ENCODE assay signal across 15 cellular contexts in the genomic region with DNA sequence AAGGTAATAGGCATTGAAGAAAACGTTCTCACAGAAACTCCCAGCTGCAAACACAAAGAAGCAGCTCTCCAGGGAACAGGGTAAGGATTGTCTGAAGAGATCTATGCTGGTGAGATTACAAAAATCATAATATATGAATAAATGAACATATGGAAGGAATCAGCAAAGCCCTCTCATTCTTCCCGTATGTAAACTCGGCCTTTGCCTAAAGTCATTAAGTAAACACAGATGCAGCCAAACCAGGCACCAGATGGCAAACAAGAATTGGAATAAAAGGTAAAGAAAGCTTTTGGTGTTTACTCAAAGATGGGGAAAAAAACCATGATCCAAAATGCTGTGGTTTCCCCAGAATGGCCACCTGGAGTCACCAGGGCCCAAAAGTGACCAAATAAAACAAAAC.
DNase-seq lines count a peak whose midpoint lies in the region; ATAC-seq and TF ChIP-seq lines count a peak whose summit lies in the region.
"Had no signal": no experiment of that assay in that cellular context is flagged by ENCODE, and none has a peak within 500 bp of the region (broad histone marks: within the 10 kb centered on the region; RNA-seq: fewer than 3 reads in every experiment).

No MANE protein-coding gene starts in this region.

- DNase-seq in DMS 273 (lab: John Stamatoyannopoulos, UW; ENCODE audit: unreplicated experiment) (peak; percentile 79), NCI-H1092 treated with DMSO at 0.1 percent for 48 hours (lab: John Stamatoyannopoulos, UW) (peak; percentile 39), adipocyte (ENCODE audit: low read depth) (peak; percentile 74), right lobe of liver (no peak), T-cell (no peak), left ventricle myocardium inferior (no peak), mesenteric fat pad (ENCODE audit: low spot score) (no peak)
- no peak for DNase-seq in activated CD4-positive, alpha-beta T cell treated with anti-CD3 and anti-CD28 coated beads, Interleukin-2, amount 10 ng/mL, durations not matched to agents 7 days and 5 days
- DNase-seq: naive thymus-derived CD8-positive, alpha-beta T cell; NCI-H2227 treated with DMSO at 0.1 percent for 48 hours; substantia nigra had no signal

- no peak for TF ChIP-seq POLR2A in right lobe of liver (IDR thresholded peaks at IDR 0.05)

- no peaks in the 10 kb centered on the region for H3K4me1 Mint-ChIP-seq in T-cell
- H3K4me1 Mint-ChIP-seq in activated CD4-positive, alpha-beta T cell treated with anti-CD3 and anti-CD28 coated beads, Interleukin-2, amount 10 ng/mL, durations not matched to agents 7 days and 5 days = peaks cover 3% of the 10 kb centered on the region

- H3K9ac ChIP-seq in adipocyte (ENCODE audit: low read length) = no peak overlapping the region
- H3K9ac ChIP-seq: KMS-11 had no signal

- H3K27me3 Mint-ChIP-seq in T-cell = no peaks in the 10 kb centered on the region
- H3K27me3 Mint-ChIP-seq in activated CD4-positive, alpha-beta T cell treated with anti-CD3 and anti-CD28 coated beads, Interleukin-2, amount 10 ng/mL, durations not matched to agents 7 days and 5 days = no peaks in the 10 kb centered on the region
- H3K27me3 Mint-ChIP-seq: activated naive CD8-positive, alpha-beta T cell; dendritic cell treated with granulocyte-macrophage colony-stimulating factor and Interleukin-4, amounts not matched to agents 40 ng/mL and 50 ng/mL, for 4 days; naive thymus-derived CD8-positive, alpha-beta T cell had no signal

- CTCF ChIA-PET in T-cell (lab: Charles Lee) = no interaction called here
- CTCF ChIA-PET in activated CD4-positive, alpha-beta T cell treated with anti-CD3 and anti-CD28 coated beads, Interleukin-2, amount 10 ng/mL, durations not matched to agents 7 days and 5 days (lab: Charles Lee) = no interaction called here

- H3K36me3 ChIP-seq in adipocyte (ENCODE audit: control insufficient read depth, insufficient read depth, low read length, severe bottlenecking) (no peaks in the 10 kb centered on the region), right lobe of liver (no peaks in the 10 kb centered on the region), left ventricle myocardium inferior (no peaks in the 10 kb centered on the region)
- H3K36me3 ChIP-seq: gastroesophageal sphincter had no signal

- intact Hi-C loops in right lobe of liver (cut with DNase I) = no loop called here
- intact Hi-C loops in left ventricle myocardium inferior (cut with micrococcal nuclease) = no loop called here

- no peaks in the 10 kb centered on the region for H3K27me3 ChIP-seq in adipocyte (replicated peaks; ENCODE audit: control insufficient read depth, insufficient read depth, low read length)
- no peaks in the 10 kb centered on the region for H3K27me3 ChIP-seq in right lobe of liver
- H3K27me3 ChIP-seq in left ventricle myocardium inferior (ENCODE audit: low read depth) = no peaks in the 10 kb centered on the region
- H3K27me3 ChIP-seq: gastroesophageal sphincter had no signal

- peaks cover 7 to 8% (median 8%) of the 10 kb centered on the region in 3 donors for H3K9me3 Mint-ChIP-seq in T-cell
- peaks cover 20% of the 10 kb centered on the region for H3K9me3 Mint-ChIP-seq in activated CD4-positive, alpha-beta T cell treated with anti-CD3 and anti-CD28 coated beads, Interleukin-2, amount 10 ng/mL, durations not matched to agents 7 days and 5 days

- H3K36me3 Mint-ChIP-seq in T-cell = peaks cover 23% of the 10 kb centered on the region
- peaks cover 2% of the 10 kb centered on the region for H3K36me3 Mint-ChIP-seq in activated CD4-positive, alpha-beta T cell treated with anti-CD3 and anti-CD28 coated beads, Interleukin-2, amount 10 ng/mL, durations not matched to agents 7 days and 5 days (ENCODE audit: low read depth)

- H3K4me1 ChIP-seq in adipocyte (ENCODE audit: control insufficient read depth, insufficient read depth, low read length) (peaks cover 30% of the 10 kb centered on the region), right lobe of liver (peaks cover 0 to 26% (median 13%) of the 10 kb centered on the region in 4 donors), left ventricle myocardium inferior (peaks cover 25% of the 10 kb centered on the region)

- H3K4me3 ChIP-seq in adipocyte (ENCODE audit: low read length) (no peak overlapping the region), right lobe of liver (no peak overlapping the region), left ventricle myocardium inferior (no peak overlapping the region)
- H3K4me3 ChIP-seq: gastroesophageal sphincter had no signal

- peaks cover 3% of the 10 kb centered on the region for H3K9me3 ChIP-seq in adipocyte (ENCODE audit: control insufficient read depth, low read length)
- no peaks in the 10 kb centered on the region for H3K9me3 ChIP-seq in right lobe of liver
- H3K9me3 ChIP-seq in left ventricle myocardium inferior (replicated peaks) = peaks cover 6% of the 10 kb centered on the region
- H3K9me3 ChIP-seq: gastroesophageal sphincter had no signal

- no peak overlapping the region for H3K4me3 Mint-ChIP-seq in T-cell
- no peak overlapping the region for H3K4me3 Mint-ChIP-seq in activated CD4-positive, alpha-beta T cell treated with anti-CD3 and anti-CD28 coated beads, Interleukin-2, amount 10 ng/mL, durations not matched to agents 7 days and 5 days
- H3K4me3 Mint-ChIP-seq: activated naive CD8-positive, alpha-beta T cell; dendritic cell treated with granulocyte-macrophage colony-stimulating factor and Interleukin-4, amounts not matched to agents 40 ng/mL and 50 ng/mL, for 4 days; naive thymus-derived CD8-positive, alpha-beta T cell had no signal

- 44% methylated on average over 3 of the region's 3 CpGs for WGBS in right lobe of liver (ENCODE audit: insufficient coverage, low coverage, low lambda C conversion rate, missing lambda C conversion rate)

- peak; percentile 57 to 80 (median 69) for ATAC-seq in right lobe of liver
- no peak for ATAC-seq in T-cell (replicated peaks in 1 of 4)
- ATAC-seq: gastroesophageal sphincter; naive thymus-derived CD8-positive, alpha-beta T cell had no signal

- POLR2A ChIA-PET in T-cell (lab: Charles Lee) = no interaction called here
- POLR2A ChIA-PET in activated CD4-positive, alpha-beta T cell treated with anti-CD3 and anti-CD28 coated beads, Interleukin-2, amount 10 ng/mL, durations not matched to agents 7 days and 5 days (lab: Charles Lee) = no interaction called here

- H3K27ac ChIP-seq in right lobe of liver (peak overlapping the region in 1 of 3 donors; percentile 33), left ventricle myocardium inferior (replicated peaks) (no peak overlapping the region)
- H3K27ac ChIP-seq: gastroesophageal sphincter, KMS-11 had no signal

- TF ChIP-seq CTCF in right lobe of liver (IDR thresholded peaks at IDR 0.05) (no peak), left ventricle myocardium inferior (IDR thresholded peaks at IDR 0.05; ENCODE audit: borderline replicate concordance) (no peak)

- no peak overlapping the region for H3K27ac Mint-ChIP-seq in T-cell
- no peak overlapping the region for H3K27ac Mint-ChIP-seq in activated CD4-positive, alpha-beta T cell treated with anti-CD3 and anti-CD28 coated beads, Interleukin-2, amount 10 ng/mL, durations not matched to agents 7 days and 5 days
- H3K27ac Mint-ChIP-seq: activated naive CD8-positive, alpha-beta T cell; dendritic cell treated with granulocyte-macrophage colony-stimulating factor and Interleukin-4, amounts not matched to agents 40 ng/mL and 50 ng/mL, for 4 days; naive thymus-derived CD8-positive, alpha-beta T cell had no signal

Comparison
In these comparisons a context has a peak if more than half of its experiments do, and no peak if none do; other contexts are left out.
1. DNase-seq: peak in DMS 273 (single experiment), NCI-H1092 treated with DMSO at 0.1 percent for 48 hours (single experiment) and adipocyte (single experiment); none in right lobe of liver (0 of 3), T-cell (0 of 34), left ventricle myocardium inferior (single experiment), activated CD4-positive, alpha-beta T cell treated with anti-CD3 and anti-CD28 coated beads, Interleukin-2, amount 10 ng/mL, durations not matched to agents 7 days and 5 days (single experiment) and mesenteric fat pad (single experiment).
2. ATAC-seq: peak in right lobe of liver (4 of 4); none in T-cell (0 of 4).